ENCODE assay signal across 9 cellular contexts in genomic region chr5:100780376-100780870, GRCh38.
DNase-seq lines count a peak whose midpoint lies in the region; ATAC-seq, FAIRE-seq and TF ChIP-seq lines count a peak whose summit lies in the region.
"Had no signal": no experiment of that assay in that cellular context is flagged by ENCODE, and none has a peak within 500 bp of the region (broad histone marks: within the 10 kb centered on the region; RNA-seq: fewer than 3 reads in every experiment).

No MANE protein-coding gene starts in this region.

- H3K27ac ChIP-seq in ACC112 (ENCODE audit: low read depth, low read length) = no peak overlapping the region

- H3K27me3 ChIP-seq in ACC112 (ENCODE audit: insufficient read depth, low read length) = no peaks in the 10 kb centered on the region

- DNase-seq in activated CD4-positive, alpha-beta memory T cell treated with anti-CD3 and anti-CD28 coated beads, Interleukin-2, amount 10 ng/mL, durations not matched to agents 7 days and 5 days = no peak
- DNase-seq in stimulated activated naive CD8-positive, alpha-beta T cell treated with anti-CD3 and anti-CD28 coated beads, Interleukin-15, amount 100 ng/mL, for 72 hours = no peak
- DNase-seq in chondrocyte (ENCODE audit: low spot score) (no peak), RCC 7860 (ENCODE audit: low spot score) (no peak)
- no peak for DNase-seq in activated CD4-positive, alpha-beta T cell treated with anti-CD3 and anti-CD28 coated beads, Interleukin-2, amount 50 U/mL, for 48 hours

- peaks cover 37% of the 10 kb centered on the region for H3K4me1 Mint-ChIP-seq in activated CD4-positive, alpha-beta memory T cell treated with anti-CD3 and anti-CD28 coated beads, Interleukin-2, amount 10 ng/mL, durations not matched to agents 7 days and 5 days
- peaks cover 48% of the 10 kb centered on the region for H3K4me1 Mint-ChIP-seq in stimulated activated naive CD8-positive, alpha-beta T cell treated with anti-CD3 and anti-CD28 coated beads, Interleukin-15, amount 100 ng/mL, for 72 hours
- H3K4me1 Mint-ChIP-seq in chondrocyte (ENCODE audit: low read depth) = peaks cover 13% of the 10 kb centered on the region

- no peak for TF ChIP-seq CTCF in chondrocyte (IDR thresholded peaks at IDR 0.05)

- peak overlapping the region; percentile 83 for H3K27ac Mint-ChIP-seq in activated CD4-positive, alpha-beta memory T cell treated with anti-CD3 and anti-CD28 coated beads, Interleukin-2, amount 10 ng/mL, durations not matched to agents 7 days and 5 days
- H3K27ac Mint-ChIP-seq in stimulated activated naive CD8-positive, alpha-beta T cell treated with anti-CD3 and anti-CD28 coated beads, Interleukin-15, amount 100 ng/mL, for 72 hours = peak overlapping the region; percentile 93 to 98
- H3K27ac Mint-ChIP-seq in chondrocyte (ENCODE audit: unreplicated experiment) = no peak overlapping the region

- H3K9me3 Mint-ChIP-seq in activated CD4-positive, alpha-beta memory T cell treated with anti-CD3 and anti-CD28 coated beads, Interleukin-2, amount 10 ng/mL, durations not matched to agents 7 days and 5 days = peaks cover 11% of the 10 kb centered on the region
- peaks cover 7 to 15% of the 10 kb centered on the region in 2 donors for H3K9me3 Mint-ChIP-seq in stimulated activated naive CD8-positive, alpha-beta T cell treated with anti-CD3 and anti-CD28 coated beads, Interleukin-15, amount 100 ng/mL, for 72 hours
- no peaks in the 10 kb centered on the region for H3K9me3 Mint-ChIP-seq in chondrocyte (ENCODE audit: low read depth)

- no peaks in the 10 kb centered on the region for H3K36me3 ChIP-seq in ACC112 (ENCODE audit: insufficient read depth, low read length)

- H3K27me3 Mint-ChIP-seq in activated CD4-positive, alpha-beta memory T cell treated with anti-CD3 and anti-CD28 coated beads, Interleukin-2, amount 10 ng/mL, durations not matched to agents 7 days and 5 days = no peaks in the 10 kb centered on the region
- no peaks in the 10 kb centered on the region for H3K27me3 Mint-ChIP-seq in stimulated activated naive CD8-positive, alpha-beta T cell treated with anti-CD3 and anti-CD28 coated beads, Interleukin-15, amount 100 ng/mL, for 72 hours
- no peaks in the 10 kb centered on the region for H3K27me3 Mint-ChIP-seq in chondrocyte (ENCODE audit: low read depth)

- H2AFZ ChIP-seq in ACC112 (ENCODE audit: low read length, unreplicated experiment) = peak overlapping the region; percentile 56

- ATAC-seq in GM19043 (IDR thresholded peaks at IDR 0.05; ENCODE audit: low read depth, unreplicated experiment) (peak; percentile 60), HG03135 (IDR thresholded peaks at IDR 0.05; ENCODE audit: unreplicated experiment) (peak; percentile 78)
- ATAC-seq in stimulated activated naive CD8-positive, alpha-beta T cell treated with anti-CD3 and anti-CD28 coated beads, Interleukin-15, amount 100 ng/mL, for 72 hours = peak; percentile 87

- H3K4me3 ChIP-seq in ACC112 (ENCODE audit: low read depth, low read length) = no peak overlapping the region

- H3K4me1 ChIP-seq in ACC112 (ENCODE audit: control insufficient read depth, insufficient read depth, low read length, unreplicated experiment) = peaks cover 25% of the 10 kb centered on the region

- no peak for FAIRE-seq in RCC 7860 (lab: Jason Lieb, UNC)

- peak overlapping the region; percentile 43 for H3K4me3 Mint-ChIP-seq in activated CD4-positive, alpha-beta memory T cell treated with anti-CD3 and anti-CD28 coated beads, Interleukin-2, amount 10 ng/mL, durations not matched to agents 7 days and 5 days
- H3K4me3 Mint-ChIP-seq in stimulated activated naive CD8-positive, alpha-beta T cell treated with anti-CD3 and anti-CD28 coated beads, Interleukin-15, amount 100 ng/mL, for 72 hours = peak overlapping the region; percentile 68 to 80
- H3K4me3 Mint-ChIP-seq in chondrocyte (ENCODE audit: unreplicated experiment) = no peak overlapping the region
- H3K4me3 Mint-ChIP-seq: neural crest cell had no signal

- POLR2A ChIA-PET in activated CD4-positive, alpha-beta memory T cell treated with anti-CD3 and anti-CD28 coated beads, Interleukin-2, amount 10 ng/mL, durations not matched to agents 7 days and 5 days (lab: Charles Lee) = interaction anchor here (0.7 to 7.8 kb wide), 8 partner anchors 10 to 247 kb away, joined by 3 to 97 read pairs (median 4); partner anchors contain the start of gene ST8SIA4

- H3K36me3 Mint-ChIP-seq in activated CD4-positive, alpha-beta memory T cell treated with anti-CD3 and anti-CD28 coated beads, Interleukin-2, amount 10 ng/mL, durations not matched to agents 7 days and 5 days (ENCODE audit: low read depth) = peaks cover 7% of the 10 kb centered on the region
- no peaks in the 10 kb centered on the region for H3K36me3 Mint-ChIP-seq in chondrocyte (ENCODE audit: low read depth)

- CTCF ChIA-PET in activated CD4-positive, alpha-beta memory T cell treated with anti-CD3 and anti-CD28 coated beads, Interleukin-2, amount 10 ng/mL, durations not matched to agents 7 days and 5 days (lab: Charles Lee) = interaction anchor here (1.0 to 1.3 kb wide), 2 partner anchors 61 to 120 kb away, joined by 4 read pairs; no protein-coding TSS in a partner anchor

- H3K79me2 ChIP-seq in ACC112 (ENCODE audit: control insufficient read depth, insufficient read depth, low read length, unreplicated experiment) = no peaks in the 10 kb centered on the region
